Comparison of ENCODE assay signal across 9 cellular contexts in genomic region chr1:206687251-206687914, GRCh38. TPM values are rescaled to one million over a fixed set of nuclear protein-coding genes. Genes with fewer than 3 reads are reported as not detected.
DNase-seq lines count a peak whose midpoint lies in the region; ATAC-seq and TF ChIP-seq lines count a peak whose summit lies in the region.
"Had no signal": no experiment of that assay in that cellular context is flagged by ENCODE, and none has a peak within 500 bp of the region (broad histone marks: within the 10 kb centered on the region; RNA-seq: fewer than 3 reads in every experiment).

No MANE protein-coding gene starts in this region.

- H3K79me2 ChIP-seq in ACC112 (ENCODE audit: control insufficient read depth, insufficient read depth, low read length, unreplicated experiment): peaks cover 74% of the 10 kb centered on the region

- CTCF ChIA-PET in IMR-90 (lab: Yijun Ruan, JAX): interaction anchor here (1.0 to 1.6 kb wide), 3 partner anchors 22 to 78 kb away, joined by 3 read pairs; no protein-coding TSS in a partner anchor

- peaks cover 5 to 62% of the 10 kb centered on the region in 2 experiments; a peak in 3 of 4 replicates for H3K79me1 ChIP-seq in IMR-90 (ENCODE audit: low read depth in 1 of 2, low read length in 2 of 2)

- H3K4me1 ChIP-seq in ACC112 (ENCODE audit: control insufficient read depth, insufficient read depth, low read length, unreplicated experiment) (peaks cover 53% of the 10 kb centered on the region), IMR-90 (ENCODE audit: control insufficient read depth, insufficient read depth, low read length) (peaks cover 39% of the 10 kb centered on the region)

- dilution Hi-C loops in IMR-90 (cut with HindIII; ENCODE audit: low sequenced_read_pairs, unreplicated experiment): no loop called here

- no peak for ATAC-seq in IMR-90 (ENCODE audit: low read depth)
- ATAC-seq in natural killer cell: no peak
- no peak for ATAC-seq in HG03139 (IDR thresholded peaks at IDR 0.05; ENCODE audit: unreplicated experiment)
- no peak for ATAC-seq in GM21786 (IDR thresholded peaks at IDR 0.05; ENCODE audit: unreplicated experiment)

- H2BK15ac ChIP-seq in IMR-90 (ENCODE audit: low read depth, low read length): no peak overlapping the region

- peak overlapping the region; percentile 98 for H3K4me3 Mint-ChIP-seq in natural killer cell

- no peaks in the 10 kb centered on the region for H3K27me3 Mint-ChIP-seq in natural killer cell (ENCODE audit: low read depth in 2 of 2)

- DNase-seq in IMR-90 (no peak), cardiac fibroblast (ENCODE audit: low read depth in 2 of 2) (no peak), natural killer cell (no peak), cerebellum (ENCODE audit: low spot score) (no peak), NK-92 (lab: John Stamatoyannopoulos, UW; ENCODE audit: unreplicated experiment) (no peak)
- DNase-seq: stimulated activated CD4-positive, alpha-beta T cell treated with anti-CD3 and anti-CD28 coated beads, Interleukin-2, amount 100 ng/mL, for 48 hours had no signal

- peak overlapping the region; percentile 87 for H3K27ac ChIP-seq in ACC112 (ENCODE audit: low read depth, low read length)
- no peak overlapping the region for H3K27ac ChIP-seq in IMR-90 (ENCODE audit: insufficient read depth, low read length)

- no peaks in the 10 kb centered on the region for H3K27me3 ChIP-seq in ACC112 (ENCODE audit: insufficient read depth, low read length)
- no peaks in the 10 kb centered on the region for H3K27me3 ChIP-seq in IMR-90 (ENCODE audit: control insufficient read depth, insufficient read depth, low read length)

- 0 out of 2 replicates have a peak overlapping the region, but pooled peaks have one; percentile 3 for H3K23ac ChIP-seq in IMR-90 (ENCODE audit: low read depth, low read length)

- H2BK5ac ChIP-seq in IMR-90 (ENCODE audit: low read depth, low read length, poor library complexity, severe bottlenecking): no peak overlapping the region

- H4K91ac ChIP-seq in IMR-90 (ENCODE audit: insufficient read depth, low read depth, low read length): no peak overlapping the region

- H4K8ac ChIP-seq in IMR-90 (ENCODE audit: low read depth in 2 of 2, low read length in 2 of 2): no peak overlapping the region

- no peak overlapping the region for H2AK5ac ChIP-seq in IMR-90 (ENCODE audit: low read depth, low read length)

- peak overlapping the region; percentile 83 for H3K4me2 ChIP-seq in IMR-90 (ENCODE audit: low read depth, low read length)

- H2BK120ac ChIP-seq in IMR-90 (ENCODE audit: low read depth, low read length): no peak overlapping the region

- in situ Hi-C loops in IMR-90 (cut with MboI; ENCODE audit: low sequenced_read_pairs): no loop called here

- TSS peak; percentile 45 for BruUV-seq in IMR-90 (replicated peaks; lab: Mats Ljungman, UMichigan)

- no peak overlapping the region for H3K18ac ChIP-seq in IMR-90 (ENCODE audit: low read depth, low read length)

- H3K9me3 Mint-ChIP-seq in natural killer cell: no peaks in the 10 kb centered on the region

- no peak overlapping the region for H4K5ac ChIP-seq in IMR-90 (ENCODE audit: low read depth, low read length)

- TF ChIP-seq CTCF in IMR-90 (conservative IDR thresholded peaks at IDR 0.05; ENCODE audit: low read depth, low read length): no peak
- no peak for TF ChIP-seq CTCF in cardiac fibroblast (IDR thresholded peaks at IDR 0.05; ENCODE audit: low read depth, low read length)
- no peak for TF ChIP-seq CTCF in natural killer cell (IDR thresholded peaks at IDR 0.05)

- intact Hi-C loops in IMR-90 (cut with micrococcal nuclease): loop anchor here (2.0 to 5.0 kb wide), 2 partner anchors 17 to 35 kb away; no protein-coding TSS in a partner anchor
- intact Hi-C loops in natural killer cell (cut with micrococcal nuclease): loop anchor here (2.0 to 5.0 kb wide), 2 partner anchors 15 to 40 kb away; no protein-coding TSS in a partner anchor

- H2AFZ ChIP-seq in ACC112 (ENCODE audit: low read length, unreplicated experiment) (no peak overlapping the region), IMR-90 (replicated peaks; ENCODE audit: low read length, poor library complexity) (no peak overlapping the region)

- no peaks in the 10 kb centered on the region for H3K36me3 ChIP-seq in ACC112 (ENCODE audit: insufficient read depth, low read length)
- no peaks in the 10 kb centered on the region for H3K36me3 ChIP-seq in IMR-90 (ENCODE audit: control insufficient read depth, insufficient read depth, low read length)

- H3K27ac Mint-ChIP-seq in natural killer cell: peak overlapping the region; percentile 96

- H3K4me3 ChIP-seq in ACC112 (ENCODE audit: low read depth, low read length): peak overlapping the region; percentile 78
- 0 out of 2 replicates have a peak overlapping the region, but pooled peaks have one; percentile 88 for H3K4me3 ChIP-seq in IMR-90 (ENCODE audit: insufficient read depth, low read depth, low read length)
- H3K4me3 ChIP-seq in cardiac fibroblast (replicated peaks in 1 of 2; ENCODE audit: low read depth in 2 of 2, low read length in 2 of 2): peak overlapping the region; percentile 3 to 87

- H3K4me1 Mint-ChIP-seq in natural killer cell: peaks cover 61 to 72% of the 10 kb centered on the region in 2 donors

- no peak; the same call in 1 of the 2 replicates for TF ChIP-seq POLR2A in IMR-90 (IDR thresholded peaks at IDR 0.05; ENCODE audit: low read depth, low read length)

- no peak overlapping the region for H3K9ac ChIP-seq in IMR-90 (ENCODE audit: low read depth, low read length)

- H3K36me3 Mint-ChIP-seq in natural killer cell: no peaks in the 10 kb centered on the region

- H3K9me3 ChIP-seq in IMR-90 (ENCODE audit: control insufficient read depth, insufficient read depth, low read length): no peaks in the 10 kb centered on the region

- H2BK20ac ChIP-seq in IMR-90 (ENCODE audit: low read depth, low read length): no peak overlapping the region

- H3K9me1 ChIP-seq in IMR-90 (ENCODE audit: insufficient read depth, low read length): peaks cover 42% of the 10 kb centered on the region

- peak overlapping the region; percentile 12; the same call in 1 of the 2 replicates for H3K14ac ChIP-seq in IMR-90 (replicated peaks; ENCODE audit: low read depth, low read length)

- peaks cover 68% of the 10 kb centered on the region for H4K20me1 ChIP-seq in IMR-90 (ENCODE audit: insufficient read depth, low read length)

- no CpG with 5 or more reads among the region's 7 CpGs for WGBS in IMR-90 (ENCODE audit: extremely low coverage in 2 of 2, insufficient read length in 1 of 2), 2 experiments

- H3K4ac ChIP-seq in IMR-90 (ENCODE audit: low read depth, low read length): no peak overlapping the region

- TF ChIP-seq RAD21 in IMR-90 (IDR thresholded peaks at IDR 0.05; ENCODE audit: low read length): no peak

- no peak overlapping the region for H2AK9ac ChIP-seq in IMR-90 (replicated peaks; ENCODE audit: low read depth, low read length, poor library complexity)

- H3K56ac ChIP-seq in IMR-90 (ENCODE audit: extremely low read depth, insufficient read depth, low read length): no peak overlapping the region

- POLR2A ChIA-PET in IMR-90 (lab: Charles Lee; ENCODE audit: unreplicated experiment): no interaction called here

TF ChIP-seq in IMR-90, 13 proteins besides CTCF, POLR2A, EP300 and RAD21:
- TF ChIP-seq USF2 (IDR thresholded peaks at IDR 0.05; ENCODE audit: low read depth, low read length) (no peak), CHD1 (IDR thresholded peaks at IDR 0.05; ENCODE audit: low read depth, low read length) (0 out of 2 replicates have a peak, but pooled peaks have one; percentile 17)

RNA-seq across cellular contexts. Expression of gene MAPKAPK2, which starts 2.7 kb away (rescaled TPM):
- total RNA-seq in IMR-90 (2012; rRNA removed) (50.8 and 56.5 TPM in 2 replicates), natural killer cell (100 to 1,000 TPM; 137 to 197 (median 178) TPM), cerebellum (14.6 TPM)
- polyA plus RNA-seq in IMR-90 (2012; rRNA removed): 60.7 and 66.4 TPM in 2 replicates
- 42.3 and 56.1 TPM in 2 replicates for polyA plus RNA-seq in IMR-90 (2012; cell fraction: cytosol; rRNA removed)
- 86.1 and 91.5 TPM in 2 replicates for polyA plus RNA-seq in IMR-90 (2012; cell fraction: nucleus; rRNA removed; ENCODE audit: low replicate concordance)

RNA-seq across cellular contexts. Expression of gene DYRK3, which starts 52.0 kb away (rescaled TPM):
- total RNA-seq in IMR-90 (2012; rRNA removed) (21.1 and 22.0 TPM in 2 replicates), natural killer cell (under 1 TPM; 0.16 to 0.66 (median 0.43) TPM), cerebellum (24.5 TPM)
- 4.6 and 5.5 TPM in 2 replicates for polyA plus RNA-seq in IMR-90 (2012; rRNA removed)
- polyA plus RNA-seq in IMR-90 (2012; cell fraction: cytosol; rRNA removed): 2.2 and 3.2 TPM in 2 replicates
- polyA plus RNA-seq in IMR-90 (2012; cell fraction: nucleus; rRNA removed; ENCODE audit: low replicate concordance): 2.4 and 9.7 TPM in 2 replicates

Comparison
In these comparisons a context has a peak if more than half of its experiments do, and no peak if none do; other contexts are left out.
1. RNA of gene DYRK3, which starts 52.0 kb away (total RNA-seq): 24.5 TPM in cerebellum (single experiment) and 21.1 to 22.0 TPM in IMR-90; 0.16 to 0.66 TPM in natural killer cell; every median in the first group is over 10 times any median in the second.
2. Peak in every context shown above with its lines, with median percentiles within 50 percentile points of each other: H3K4me3 ChIP-seq.